ENCODE assay signal across 25 cellular contexts in the genomic region with DNA sequence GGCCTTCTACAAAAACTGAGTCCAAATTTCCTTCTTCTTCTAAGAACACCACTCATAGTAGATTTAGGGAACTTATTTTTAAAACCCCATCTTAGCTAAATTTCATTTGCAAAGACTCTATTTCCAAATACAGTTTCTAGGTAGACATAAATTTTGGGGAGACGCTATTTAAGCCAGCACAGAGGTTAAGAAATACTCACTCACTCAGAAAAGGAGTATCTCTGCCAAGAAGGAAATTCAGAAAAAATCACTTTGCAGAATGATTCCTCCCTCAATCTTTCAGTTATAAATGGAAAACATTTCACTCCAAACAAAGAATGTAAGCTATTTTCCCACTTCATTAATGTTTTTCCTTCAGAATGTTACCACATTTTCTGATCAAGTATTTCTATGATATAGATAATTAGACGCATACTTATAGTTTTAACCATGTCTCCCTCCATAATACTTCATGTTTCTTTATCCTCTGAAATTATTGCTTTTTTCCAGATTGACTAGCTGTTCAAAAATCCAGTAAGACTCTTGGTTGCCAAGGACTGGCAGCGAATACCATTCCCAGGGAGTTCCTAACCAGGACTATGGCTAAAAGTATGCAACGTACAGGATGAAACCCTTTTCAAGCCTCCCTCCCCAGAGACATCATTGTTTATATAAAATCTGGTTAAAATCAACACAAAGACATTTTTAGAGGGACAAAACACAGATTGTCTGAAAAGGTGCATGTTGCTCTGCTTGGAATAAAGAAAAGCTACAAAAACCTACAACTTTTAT. TPM values are rescaled to one million over a fixed set of nuclear protein-coding genes. Genes with fewer than 3 reads are reported as not detected.
"Had no signal": no experiment of that assay in that cellular context is flagged by ENCODE, and none has a peak within 500 bp of the region (broad histone marks: within the 10 kb centered on the region; RNA-seq: fewer than 3 reads in every experiment).

No MANE protein-coding gene starts in this region.

- DNase-seq: activated naive CD4-positive, alpha-beta T cell treated with Interleukin-2 at 50 U/mL for 16 hours; activated naive CD8-positive, alpha-beta T cell treated with anti-CD3 and anti-CD28 coated beads, Interleukin-2, amount 10 ng/mL, durations not matched to agents 7 days and 5 days; activated T-cell treated with anti-CD3 and anti-CD28 coated beads, Interleukin-2, amount 50 U/mL, for 48 hours; amygdala; cerebellar nuclear complex; cortex of kidney; gastrocnemius medialis; hypothalamus; left ventricle myocardium superior; mammary epithelial cell; midbrain; stimulated activated CD4-positive, alpha-beta T cell treated with anti-CD3 and anti-CD28 coated beads, Interleukin-2, amount 100 ng/mL, for 48 hours; stimulated activated CD8-positive, alpha-beta memory T cell treated with anti-CD3 and anti-CD28 coated beads, Interleukin-4, amount 100 ng/mL, for 48 hours; stimulated activated naive B cell treated with anti-CD40 and anti-IgM and Interleukin-4, amounts not matched to agents 10 μg/mL and 1 μg/mL and 100 μg/mL, for 72 hours; T1000; upper lobe of right lung had no signal

- H3K36me3 ChIP-seq: gastrocnemius medialis, neutrophil, upper lobe of right lung had no signal

- H3K4me1 ChIP-seq: gastrocnemius medialis, upper lobe of right lung had no signal

- H3K27ac ChIP-seq: gastrocnemius medialis, neutrophil, upper lobe of right lung had no signal

- ATAC-seq: gastrocnemius medialis; left ventricle myocardium superior; natural killer cell treated with Interleukin-12 subunit alpha and Interleukin-12 subunit beta and Interleukin-15 and Interleukin-18, amount 100 ng/mL, for 72 hours; sciatic nerve; stimulated activated naive B cell treated with anti-CD40 and anti-IgM and Interleukin-4, amounts not matched to agents 10 μg/mL and 1 μg/mL and 100 μg/mL, for 72 hours; upper lobe of right lung; WTC11 had no signal

- H3K4me3 Mint-ChIP-seq: activated naive CD8-positive, alpha-beta T cell treated with anti-CD3 and anti-CD28 coated beads, Interleukin-2, amount 10 ng/mL, durations not matched to agents 7 days and 5 days; natural killer cell treated with Interleukin-12 subunit alpha and Interleukin-12 subunit beta and Interleukin-15 and Interleukin-18, amount 100 ng/mL, for 72 hours; stimulated activated naive B cell treated with anti-CD40 and anti-IgM and Interleukin-4, amounts not matched to agents 10 μg/mL and 1 μg/mL and 100 μg/mL, for 72 hours; T-helper 1 cell treated with Interleukin-12 subunit alpha and Interleukin-12 subunit beta and Interleukin-4 antibody, amounts not matched to agents 30 μg/mL and 1 μg/mL, for 36 hours; WTC11 had no signal

- H3K27ac Mint-ChIP-seq: activated naive CD8-positive, alpha-beta T cell treated with anti-CD3 and anti-CD28 coated beads, Interleukin-2, amount 10 ng/mL, durations not matched to agents 7 days and 5 days; natural killer cell treated with Interleukin-12 subunit alpha and Interleukin-12 subunit beta and Interleukin-15 and Interleukin-18, amount 100 ng/mL, for 72 hours; stimulated activated naive B cell treated with anti-CD40 and anti-IgM and Interleukin-4, amounts not matched to agents 10 μg/mL and 1 μg/mL and 100 μg/mL, for 72 hours; T-helper 1 cell treated with Interleukin-12 subunit alpha and Interleukin-12 subunit beta and Interleukin-4 antibody, amounts not matched to agents 30 μg/mL and 1 μg/mL, for 36 hours; WTC11 had no signal

- H3K36me3 Mint-ChIP-seq: activated naive CD8-positive, alpha-beta T cell treated with anti-CD3 and anti-CD28 coated beads, Interleukin-2, amount 10 ng/mL, durations not matched to agents 7 days and 5 days; natural killer cell treated with Interleukin-12 subunit alpha and Interleukin-12 subunit beta and Interleukin-15 and Interleukin-18, amount 100 ng/mL, for 72 hours; stimulated activated naive B cell treated with anti-CD40 and anti-IgM and Interleukin-4, amounts not matched to agents 10 μg/mL and 1 μg/mL and 100 μg/mL, for 72 hours had no signal

- H3K9me3 ChIP-seq: gastrocnemius medialis, neutrophil, upper lobe of right lung had no signal

- H3K4me1 Mint-ChIP-seq: activated naive CD8-positive, alpha-beta T cell treated with anti-CD3 and anti-CD28 coated beads, Interleukin-2, amount 10 ng/mL, durations not matched to agents 7 days and 5 days; stimulated activated naive B cell treated with anti-CD40 and anti-IgM and Interleukin-4, amounts not matched to agents 10 μg/mL and 1 μg/mL and 100 μg/mL, for 72 hours had no signal

- H3K4me3 ChIP-seq: gastrocnemius medialis, upper lobe of right lung had no signal

- H3K9me3 Mint-ChIP-seq: T-helper 1 cell treated with Interleukin-12 subunit alpha and Interleukin-12 subunit beta and Interleukin-4 antibody, amounts not matched to agents 30 μg/mL and 1 μg/mL, for 36 hours had no signal

- H3K27me3 Mint-ChIP-seq: activated naive CD8-positive, alpha-beta T cell treated with anti-CD3 and anti-CD28 coated beads, Interleukin-2, amount 10 ng/mL, durations not matched to agents 7 days and 5 days; stimulated activated naive B cell treated with anti-CD40 and anti-IgM and Interleukin-4, amounts not matched to agents 10 μg/mL and 1 μg/mL and 100 μg/mL, for 72 hours had no signal

- H3K27me3 ChIP-seq: gastrocnemius medialis, neutrophil, upper lobe of right lung had no signal

RNA-seq across cellular contexts. Expression of a gene that starts 52.5 kb away (rescaled TPM):
- total RNA-seq: activated naive CD8-positive, alpha-beta T cell treated with anti-CD3 and anti-CD28 coated beads, Interleukin-2, amount 10 ng/mL, durations not matched to agents 7 days and 5 days; bronchial epithelial cell; epithelial cell of proximal tubule; fibroblast of lung; left ventricle myocardium superior; mammary epithelial cell; natural killer cell treated with Interleukin-12 subunit alpha and Interleukin-12 subunit beta and Interleukin-15 and Interleukin-18, amount 100 ng/mL, for 72 hours; sciatic nerve; upper lobe of right lung; WTC11 had no signal
- polyA plus RNA-seq: fibroblast of lung, mammary epithelial cell, thymus had no signal
